ENCODE assay signal across 1 cellular context in genomic region chr3:184558726-184559125, GRCh38.
TF ChIP-seq lines count a peak whose summit lies in the region.

No MANE protein-coding gene starts in this region.

TF ChIP-seq in H1, 55 proteins besides CTCF, POLR2A, EP300 and RAD21:
- TF ChIP-seq SIX5 (IDR thresholded peaks at IDR 0.05; ENCODE audit: low read depth, low read length): no peak
- no peak for TF ChIP-seq TCF12 (IDR thresholded peaks at IDR 0.05; ENCODE audit: low read depth, low read length)
- TF ChIP-seq POU5F1 (IDR thresholded peaks at IDR 0.05; ENCODE audit: low read depth, low read length): peak; percentile 22; the same call in 1 of the 2 replicates
- TF ChIP-seq SP4 (IDR thresholded peaks at IDR 0.05; ENCODE audit: low read length): no peak
- peak in 1 of 2 experiments; percentile 53; a peak in 1 of 4 replicates for TF ChIP-seq HDAC2 (IDR thresholded peaks at IDR 0.05; ENCODE audit: borderline replicate concordance in 1 of 2, low read depth in 2 of 2, low read length in 2 of 2)
- TF ChIP-seq RXRA (IDR thresholded peaks at IDR 0.05; ENCODE audit: insufficient read depth, low read depth, low read length): no peak
- TF ChIP-seq JUND (IDR thresholded peaks at IDR 0.05; ENCODE audit: low read length): no peak
- no peak for TF ChIP-seq CHD2 (IDR thresholded peaks at IDR 0.05; ENCODE audit: low read length)
- no peak for TF ChIP-seq SIN3A (conservative IDR thresholded peaks at IDR 0.05 in 1 of 2, IDR thresholded peaks at IDR 0.05 in 1 of 2; ENCODE audit: low read depth in 1 of 2, low read length in 2 of 2)
